In the genomic region with DNA sequence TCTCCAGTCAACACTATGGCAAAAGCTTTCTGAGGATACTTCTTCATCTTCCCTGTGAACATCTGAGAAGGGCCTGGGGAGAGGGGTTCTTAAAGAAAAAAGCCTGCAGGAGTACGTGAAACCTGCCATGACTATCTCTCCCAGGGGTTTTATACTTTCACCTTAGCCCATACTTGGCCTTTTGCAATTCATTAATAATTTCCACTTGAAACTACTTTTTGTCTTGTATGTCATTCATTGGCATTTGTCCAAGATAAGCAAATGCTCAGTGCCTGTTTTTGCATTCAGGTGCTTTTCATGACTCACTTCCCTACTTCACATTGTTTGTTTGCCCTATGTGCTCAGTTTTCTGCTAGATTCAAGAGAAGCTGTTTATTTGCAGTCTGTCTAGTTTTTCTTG, we compare ENCODE assay signal across 8 cellular contexts.
DNase-seq lines count a peak whose midpoint lies in the region; ATAC-seq and TF ChIP-seq lines count a peak whose summit lies in the region.

No MANE protein-coding gene starts in this region.

- H3K4me3 ChIP-seq in fibroblast of pulmonary artery (replicated peaks; ENCODE audit: low read depth, low read length) = no peak overlapping the region

- H3K27ac Mint-ChIP-seq in activated CD8-positive, alpha-beta T cell treated with anti-CD3 and anti-CD28 coated beads for 36 hours = peak overlapping the region; percentile 22
- H3K27ac Mint-ChIP-seq in activated CD8-positive, alpha-beta T cell treated with anti-CD3 and anti-CD28 coated beads, Interleukin-2, amount 10 ng/mL, durations not matched to agents 7 days and 5 days = no peak overlapping the region

- no peak for DNase-seq in activated CD8-positive, alpha-beta T cell treated with anti-CD3 and anti-CD28 coated beads for 36 hours
- DNase-seq in activated CD8-positive, alpha-beta T cell treated with anti-CD3 and anti-CD28 coated beads, Interleukin-2, amount 10 ng/mL, durations not matched to agents 7 days and 5 days = no peak
- peak; percentile 88 for DNase-seq in NCI-H2196 (lab: John Stamatoyannopoulos, UW; ENCODE audit: unreplicated experiment)
- peak; percentile 92 for DNase-seq in fibroblast of pulmonary artery (ENCODE audit: low read depth)
- DNase-seq in COLO829 (ENCODE audit: low spot score) = no peak
- no peak for DNase-seq in activated CD8-positive, alpha-beta memory T cell treated with anti-CD3 and anti-CD28 coated beads for 24 hours
- no peak for DNase-seq in NCI-H1694 treated with DMSO at 0.1 percent for 48 hours (lab: John Stamatoyannopoulos, UW)

- TF ChIP-seq CTCF in activated CD8-positive, alpha-beta T cell treated with anti-CD3 and anti-CD28 coated beads for 36 hours (IDR thresholded peaks at IDR 0.05) = no peak
- no peak for TF ChIP-seq CTCF in fibroblast of pulmonary artery (IDR thresholded peaks at IDR 0.05; ENCODE audit: low read length, missing control alignments)

- H3K4me3 Mint-ChIP-seq in activated CD8-positive, alpha-beta T cell treated with anti-CD3 and anti-CD28 coated beads for 36 hours = no peak overlapping the region
- H3K4me3 Mint-ChIP-seq in activated CD8-positive, alpha-beta T cell treated with anti-CD3 and anti-CD28 coated beads, Interleukin-2, amount 10 ng/mL, durations not matched to agents 7 days and 5 days = no peak overlapping the region

- peaks cover 7% of the 10 kb centered on the region for H3K4me1 Mint-ChIP-seq in activated CD8-positive, alpha-beta T cell treated with anti-CD3 and anti-CD28 coated beads for 36 hours (ENCODE audit: low read depth)
- no peaks in the 10 kb centered on the region for H3K4me1 Mint-ChIP-seq in activated CD8-positive, alpha-beta T cell treated with anti-CD3 and anti-CD28 coated beads, Interleukin-2, amount 10 ng/mL, durations not matched to agents 7 days and 5 days (ENCODE audit: low read depth)

- POLR2A ChIA-PET in activated CD8-positive, alpha-beta T cell treated with anti-CD3 and anti-CD28 coated beads for 36 hours (lab: Charles Lee) = no interaction called here
- POLR2A ChIA-PET in activated CD8-positive, alpha-beta T cell treated with anti-CD3 and anti-CD28 coated beads, Interleukin-2, amount 10 ng/mL, durations not matched to agents 7 days and 5 days (lab: Charles Lee) = no interaction called here

- CTCF ChIA-PET in activated CD8-positive, alpha-beta T cell treated with anti-CD3 and anti-CD28 coated beads for 36 hours (lab: Charles Lee) = no interaction called here
- CTCF ChIA-PET in activated CD8-positive, alpha-beta T cell treated with anti-CD3 and anti-CD28 coated beads, Interleukin-2, amount 10 ng/mL, durations not matched to agents 7 days and 5 days (lab: Charles Lee) = no interaction called here

- no peaks in the 10 kb centered on the region for H3K27me3 Mint-ChIP-seq in activated CD8-positive, alpha-beta T cell treated with anti-CD3 and anti-CD28 coated beads for 36 hours
- no peaks in the 10 kb centered on the region for H3K27me3 Mint-ChIP-seq in activated CD8-positive, alpha-beta T cell treated with anti-CD3 and anti-CD28 coated beads, Interleukin-2, amount 10 ng/mL, durations not matched to agents 7 days and 5 days (ENCODE audit: low read depth)

- ATAC-seq in activated CD8-positive, alpha-beta T cell treated with anti-CD3 and anti-CD28 coated beads for 36 hours = peak; percentile 60
- no peak for ATAC-seq in activated CD8-positive, alpha-beta T cell treated with anti-CD3 and anti-CD28 coated beads, Interleukin-2, amount 10 ng/mL, durations not matched to agents 7 days and 5 days
- peak; percentile 69 for ATAC-seq in HG03066 (IDR thresholded peaks at IDR 0.05; ENCODE audit: low read depth, unreplicated experiment)

- intact Hi-C loops in activated CD8-positive, alpha-beta T cell treated with anti-CD3 and anti-CD28 coated beads for 36 hours (cut with micrococcal nuclease) = no loop called here

- peaks cover 8% of the 10 kb centered on the region for H3K9me3 Mint-ChIP-seq in activated CD8-positive, alpha-beta T cell treated with anti-CD3 and anti-CD28 coated beads for 36 hours
- H3K9me3 Mint-ChIP-seq in activated CD8-positive, alpha-beta T cell treated with anti-CD3 and anti-CD28 coated beads, Interleukin-2, amount 10 ng/mL, durations not matched to agents 7 days and 5 days (ENCODE audit: insufficient read depth) = peaks cover 14% of the 10 kb centered on the region

- H3K36me3 Mint-ChIP-seq in activated CD8-positive, alpha-beta T cell treated with anti-CD3 and anti-CD28 coated beads for 36 hours (ENCODE audit: low read depth) = peaks cover 8% of the 10 kb centered on the region
- no peaks in the 10 kb centered on the region for H3K36me3 Mint-ChIP-seq in activated CD8-positive, alpha-beta T cell treated with anti-CD3 and anti-CD28 coated beads, Interleukin-2, amount 10 ng/mL, durations not matched to agents 7 days and 5 days (ENCODE audit: low read depth)

Comparison
In these comparisons a context has a peak if more than half of its experiments do, and no peak if none do; other contexts are left out.
1. DNase-seq: peak in NCI-H2196 (single experiment) and fibroblast of pulmonary artery (single experiment); none in activated CD8-positive, alpha-beta T cell treated with anti-CD3 and anti-CD28 coated beads for 36 hours (single experiment), activated CD8-positive, alpha-beta T cell treated with anti-CD3 and anti-CD28 coated beads, Interleukin-2, amount 10 ng/mL, durations not matched to agents 7 days and 5 days (single experiment), COLO829 (single experiment), activated CD8-positive, alpha-beta memory T cell treated with anti-CD3 and anti-CD28 coated beads for 24 hours (single experiment) and NCI-H1694 treated with DMSO at 0.1 percent for 48 hours (single experiment).